In the genomic region with DNA sequence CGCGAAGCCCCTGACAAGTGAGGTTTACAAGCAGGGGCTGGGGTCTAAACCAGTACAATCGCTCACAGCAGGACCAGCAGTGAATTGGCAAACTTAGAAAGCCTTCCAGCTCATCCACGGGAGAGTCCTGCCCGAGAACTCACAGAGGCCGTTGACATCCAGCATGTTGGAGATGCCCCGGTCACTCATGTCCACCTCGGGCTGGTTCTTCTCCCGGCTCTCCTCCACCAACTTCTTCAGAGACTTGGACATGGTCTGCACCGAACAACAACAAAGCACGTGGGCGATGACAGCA, we compare ENCODE assay signal across 8 cellular contexts. TPM values are rescaled to one million over a fixed set of nuclear protein-coding genes. Genes with fewer than 3 reads are reported as not detected.
DNase-seq lines count a peak whose midpoint lies in the region; ATAC-seq and TF ChIP-seq lines count a peak whose summit lies in the region.

No MANE protein-coding gene starts in this region.

- peak overlapping the region; percentile 79 for H3K27ac Mint-ChIP-seq in activated T-helper 2 cell treated with anti-CD3 and anti-CD28 coated beads, Interferon-gamma antibody, Interleukin-2, Interleukin-4, amounts not matched to agents 10 μg/mL and 5 μg/mL and 100 μg/mL, durations not matched to agents 14 hours and 24 hours and 36 hours
- H3K27ac Mint-ChIP-seq in stimulated activated effector memory CD8-positive, alpha-beta T cell treated with anti-CD3 and anti-CD28 coated beads, Interleukin-12 subunit alpha, Interleukin-12 subunit beta, amount 100 ng/mL, for 72 hours = peak overlapping the region; percentile 96

- H3K27me3 ChIP-seq in iPS-15b (ENCODE audit: control insufficient read depth, insufficient read depth, low read length) = no peaks in the 10 kb centered on the region

- peak overlapping the region; percentile 8 for H3K9ac ChIP-seq in iPS-15b (ENCODE audit: low read depth, low read length)

- H3K36me3 Mint-ChIP-seq in activated T-helper 2 cell treated with anti-CD3 and anti-CD28 coated beads, Interferon-gamma antibody, Interleukin-2, Interleukin-4, amounts not matched to agents 10 μg/mL and 5 μg/mL and 100 μg/mL, durations not matched to agents 14 hours and 24 hours and 36 hours (ENCODE audit: low read depth) = peaks cover 20% of the 10 kb centered on the region
- H3K36me3 Mint-ChIP-seq in stimulated activated effector memory CD8-positive, alpha-beta T cell treated with anti-CD3 and anti-CD28 coated beads, Interleukin-12 subunit alpha, Interleukin-12 subunit beta, amount 100 ng/mL, for 72 hours = peaks cover 29% of the 10 kb centered on the region

- no peaks in the 10 kb centered on the region for H3K4me1 ChIP-seq in iPS-15b (ENCODE audit: control insufficient read depth, insufficient read depth, low read length)

- H3K4me3 ChIP-seq in HFF-Myc (replicated peaks; ENCODE audit: low read depth, low read length) = peak overlapping the region; percentile 83
- H3K4me3 ChIP-seq in iPS-15b (ENCODE audit: low read depth, low read length) = peak overlapping the region; percentile 98

- peaks cover 29% of the 10 kb centered on the region for H3K4me1 Mint-ChIP-seq in activated T-helper 2 cell treated with anti-CD3 and anti-CD28 coated beads, Interferon-gamma antibody, Interleukin-2, Interleukin-4, amounts not matched to agents 10 μg/mL and 5 μg/mL and 100 μg/mL, durations not matched to agents 14 hours and 24 hours and 36 hours (ENCODE audit: low read depth)
- peaks cover 28% of the 10 kb centered on the region for H3K4me1 Mint-ChIP-seq in stimulated activated effector memory CD8-positive, alpha-beta T cell treated with anti-CD3 and anti-CD28 coated beads, Interleukin-12 subunit alpha, Interleukin-12 subunit beta, amount 100 ng/mL, for 72 hours

- DNase-seq in HFF-Myc (ENCODE audit: extremely low read depth, low read depth) (no peak), NCI-H2081 (lab: John Stamatoyannopoulos, UW) (no peak), DMS79 (lab: John Stamatoyannopoulos, UW) (no peak)
- DNase-seq in activated T-helper 2 cell treated with anti-CD3 and anti-CD28 coated beads, Interferon-gamma antibody, Interleukin-2, Interleukin-4, amounts not matched to agents 10 μg/mL and 5 μg/mL and 100 μg/mL, durations not matched to agents 14 hours and 24 hours and 36 hours (ENCODE audit: low spot score) = no peak
- no peak for DNase-seq in stimulated activated effector memory CD8-positive, alpha-beta T cell treated with anti-CD3 and anti-CD28 coated beads, Interleukin-12 subunit alpha, Interleukin-12 subunit beta, amount 100 ng/mL, for 72 hours (ENCODE audit: low spot score in 2 of 2)

- intact Hi-C loops in activated T-helper 2 cell treated with anti-CD3 and anti-CD28 coated beads, Interferon-gamma antibody, Interleukin-2, Interleukin-4, amounts not matched to agents 10 μg/mL and 5 μg/mL and 100 μg/mL, durations not matched to agents 14 hours and 24 hours and 36 hours (cut with micrococcal nuclease) = loop anchor here (1.0 to 10.0 kb wide), 9 partner anchors 37 to 1838 kb away; a partner anchor contains a TSS

- H3K9me3 ChIP-seq in iPS-15b (ENCODE audit: control insufficient read depth, insufficient read depth, low read length) = no peaks in the 10 kb centered on the region

- no peaks in the 10 kb centered on the region for H3K36me3 ChIP-seq in iPS-15b (ENCODE audit: control insufficient read depth, insufficient read depth, low read length)

- H3K27me3 Mint-ChIP-seq in activated T-helper 2 cell treated with anti-CD3 and anti-CD28 coated beads, Interferon-gamma antibody, Interleukin-2, Interleukin-4, amounts not matched to agents 10 μg/mL and 5 μg/mL and 100 μg/mL, durations not matched to agents 14 hours and 24 hours and 36 hours (ENCODE audit: low read depth) = peaks cover 10% of the 10 kb centered on the region

- H3K4me3 Mint-ChIP-seq in activated T-helper 2 cell treated with anti-CD3 and anti-CD28 coated beads, Interferon-gamma antibody, Interleukin-2, Interleukin-4, amounts not matched to agents 10 μg/mL and 5 μg/mL and 100 μg/mL, durations not matched to agents 14 hours and 24 hours and 36 hours (ENCODE audit: low read depth) = peak overlapping the region; percentile 93
- peak overlapping the region; percentile 88 for H3K4me3 Mint-ChIP-seq in stimulated activated effector memory CD8-positive, alpha-beta T cell treated with anti-CD3 and anti-CD28 coated beads, Interleukin-12 subunit alpha, Interleukin-12 subunit beta, amount 100 ng/mL, for 72 hours

- H3K9me3 Mint-ChIP-seq in activated T-helper 2 cell treated with anti-CD3 and anti-CD28 coated beads, Interferon-gamma antibody, Interleukin-2, Interleukin-4, amounts not matched to agents 10 μg/mL and 5 μg/mL and 100 μg/mL, durations not matched to agents 14 hours and 24 hours and 36 hours = peaks cover 9% of the 10 kb centered on the region
- H3K9me3 Mint-ChIP-seq in stimulated activated effector memory CD8-positive, alpha-beta T cell treated with anti-CD3 and anti-CD28 coated beads, Interleukin-12 subunit alpha, Interleukin-12 subunit beta, amount 100 ng/mL, for 72 hours = no peaks in the 10 kb centered on the region

- ATAC-seq in stimulated activated effector memory CD8-positive, alpha-beta T cell treated with anti-CD3 and anti-CD28 coated beads, Interleukin-12 subunit alpha, Interleukin-12 subunit beta, amount 100 ng/mL, for 72 hours = no peak
- ATAC-seq in GM21515 (IDR thresholded peaks at IDR 0.05; ENCODE audit: unreplicated experiment) (no peak), GM19395 (IDR thresholded peaks at IDR 0.05; ENCODE audit: unreplicated experiment) (no peak)

- no peak for TF ChIP-seq CTCF in HFF-Myc (IDR thresholded peaks at IDR 0.05; ENCODE audit: low read depth, low read length, missing control alignments)

RNA-seq across cellular contexts. Expression of a gene that starts 0.4 kb away (rescaled TPM):
- total RNA-seq in activated T-helper 2 cell treated with anti-CD3 and anti-CD28 coated beads, Interferon-gamma antibody, Interleukin-2, Interleukin-4, amounts not matched to agents 10 μg/mL and 5 μg/mL and 100 μg/mL, durations not matched to agents 14 hours and 24 hours and 36 hours = 49.1 and 54.0 TPM in 2 replicates
